ENCODE assay signal across 1 cellular context in the genomic region with DNA sequence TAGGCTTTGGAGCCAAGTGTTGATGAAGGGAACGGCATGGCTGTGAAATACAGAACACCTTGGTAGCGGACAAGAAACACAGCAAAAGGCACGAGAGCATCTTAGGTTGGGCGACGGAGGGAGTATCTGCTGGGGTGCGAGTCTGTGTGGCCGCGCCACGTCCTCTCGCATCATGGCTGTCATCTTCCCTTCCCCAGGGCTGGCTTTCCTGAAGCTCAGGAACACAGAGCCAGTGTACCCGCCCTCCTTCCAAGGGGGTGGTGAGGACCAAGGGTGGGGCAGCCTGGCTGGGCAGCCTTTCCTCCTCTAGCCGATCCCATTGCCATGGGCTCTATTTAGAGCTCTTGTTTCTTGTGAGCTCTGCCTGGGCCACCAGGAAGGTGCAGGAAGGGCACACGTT.
TF ChIP-seq lines count a peak whose summit lies in the region.

No MANE protein-coding gene starts in this region.

TF ChIP-seq in H1, 55 proteins besides CTCF, POLR2A, EP300 and RAD21:
- TF ChIP-seq ASH2L (IDR thresholded peaks at IDR 0.05; ENCODE audit: low read length) (no peak), SIX5 (IDR thresholded peaks at IDR 0.05; ENCODE audit: low read depth, low read length) (no peak), SP4 (IDR thresholded peaks at IDR 0.05; ENCODE audit: low read length) (no peak), CEBPB (IDR thresholded peaks at IDR 0.05; ENCODE audit: low read depth, low read length) (no peak), SUZ12 (IDR thresholded peaks at IDR 0.05; ENCODE audit: low read length) (no peak), NANOG (IDR thresholded peaks at IDR 0.05; ENCODE audit: insufficient read depth, low read depth, low read length, poor library complexity, severe bottlenecking) (no peak), CBX5 (IDR thresholded peaks at IDR 0.05; ENCODE audit: low read depth, low read length) (no peak), GTF2F1 (IDR thresholded peaks at IDR 0.05; ENCODE audit: borderline replicate concordance, low read depth, low read length) (no peak), RBBP5 (IDR thresholded peaks at IDR 0.05; ENCODE audit: borderline replicate concordance, low read depth, low read length) (no peak), POLR2AphosphoS5 (IDR thresholded peaks at IDR 0.05; ENCODE audit: low read depth, low read length) (no peak), TCF12 (IDR thresholded peaks at IDR 0.05; ENCODE audit: low read depth, low read length) (no peak)
- TF ChIP-seq, protein P1, sequence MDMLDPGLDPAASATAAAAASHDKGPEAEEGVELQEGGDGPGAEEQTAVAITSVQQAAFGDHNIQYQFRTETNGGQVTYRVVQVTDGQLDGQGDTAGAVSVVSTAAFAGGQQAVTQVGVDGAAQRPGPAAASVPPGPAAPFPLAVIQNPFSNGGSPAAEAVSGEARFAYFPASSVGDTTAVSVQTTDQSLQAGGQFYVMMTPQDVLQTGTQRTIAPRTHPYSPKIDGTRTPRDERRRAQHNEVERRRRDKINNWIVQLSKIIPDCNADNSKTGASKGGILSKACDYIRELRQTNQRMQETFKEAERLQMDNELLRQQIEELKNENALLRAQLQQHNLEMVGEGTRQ (IDR thresholded peaks at IDR 0.05; ENCODE audit: low read length): no peak
- TF ChIP-seq, protein P2, sequence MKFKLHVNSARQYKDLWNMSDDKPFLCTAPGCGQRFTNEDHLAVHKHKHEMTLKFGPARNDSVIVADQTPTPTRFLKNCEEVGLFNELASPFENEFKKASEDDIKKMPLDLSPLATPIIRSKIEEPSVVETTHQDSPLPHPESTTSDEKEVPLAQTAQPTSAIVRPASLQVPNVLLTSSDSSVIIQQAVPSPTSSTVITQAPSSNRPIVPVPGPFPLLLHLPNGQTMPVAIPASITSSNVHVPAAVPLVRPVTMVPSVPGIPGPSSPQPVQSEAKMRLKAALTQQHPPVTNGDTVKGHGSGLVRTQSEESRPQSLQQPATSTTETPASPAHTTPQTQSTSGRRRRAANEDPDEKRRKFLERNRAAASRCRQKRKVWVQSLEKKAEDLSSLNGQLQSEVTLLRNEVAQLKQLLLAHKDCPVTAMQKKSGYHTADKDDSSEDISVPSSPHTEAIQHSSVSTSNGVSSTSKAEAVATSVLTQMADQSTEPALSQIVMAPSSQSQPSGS (IDR thresholded peaks at IDR 0.05; ENCODE audit: low read length): no peak
- TF ChIP-seq, protein P3, sequence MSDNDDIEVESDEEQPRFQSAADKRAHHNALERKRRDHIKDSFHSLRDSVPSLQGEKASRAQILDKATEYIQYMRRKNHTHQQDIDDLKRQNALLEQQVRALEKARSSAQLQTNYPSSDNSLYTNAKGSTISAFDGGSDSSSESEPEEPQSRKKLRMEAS (IDR thresholded peaks at IDR 0.05): no peak
